16 cellular contexts compared by ENCODE assay signal in the genomic region with DNA sequence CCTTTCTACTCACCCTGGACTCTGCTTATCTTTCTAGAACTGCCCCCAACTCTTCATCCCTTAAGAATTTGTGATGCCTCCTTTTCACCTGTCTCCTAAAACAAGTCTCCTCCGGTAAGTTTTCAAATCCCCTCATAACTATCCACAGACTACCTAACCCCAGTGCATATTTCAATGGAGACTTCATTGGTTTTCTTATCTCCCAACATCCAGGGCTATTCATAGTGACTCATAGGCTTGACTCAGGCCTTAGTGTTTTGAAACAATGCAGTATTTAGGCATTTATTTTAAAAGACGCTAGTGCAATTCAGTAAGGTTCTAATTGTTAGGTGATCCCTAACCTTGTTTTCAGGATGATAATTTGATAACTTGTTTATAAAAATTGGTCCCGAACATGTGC.
A peak's percentile ranks its signal among the peaks of the same experiment; 100 is the strongest.
DNase-seq lines count a peak whose midpoint lies in the region; ATAC-seq and TF ChIP-seq lines count a peak whose summit lies in the region.
"Had no signal": no experiment of that assay in that cellular context is flagged by ENCODE, and none has a peak within 500 bp of the region (broad histone marks: within the 10 kb centered on the region; RNA-seq: fewer than 3 reads in every experiment).

No MANE protein-coding gene starts in this region.

- peak; percentile 83 for ATAC-seq in SK-N-SH treated with all-trans-retinoic acid at 6 μM for 48 hours
- no peak for ATAC-seq in HG03565 (IDR thresholded peaks at IDR 0.05; ENCODE audit: unreplicated experiment)
- ATAC-seq: effector memory CD8-positive, alpha-beta T cell; lower lobe of right lung had no signal

- no peaks in the 10 kb centered on the region for H4K20me1 ChIP-seq in fibroblast of lung (ENCODE audit: control insufficient read depth, extremely low read depth, insufficient read depth, low read length)
- H4K20me1 ChIP-seq in smooth muscle cell (ENCODE audit: low read depth), result no peaks in the 10 kb centered on the region

- H3K4me1 Mint-ChIP-seq in HFFc6 (ENCODE audit: low read depth), result 0 out of 2 replicates have a peak, but pooled peaks cover 5% of the 10 kb centered on the region
- H3K4me1 Mint-ChIP-seq: CD4-positive, alpha-beta memory T cell; H9; neural crest cell had no signal

- H3K9me3 Mint-ChIP-seq in HFFc6, result peaks cover 19% of the 10 kb centered on the region
- H3K9me3 Mint-ChIP-seq: H9, neural crest cell had no signal

- no peaks in the 10 kb centered on the region for H3K27me3 Mint-ChIP-seq in HFFc6 (ENCODE audit: insufficient read depth)
- H3K27me3 Mint-ChIP-seq: CD4-positive, alpha-beta memory T cell; effector memory CD8-positive, alpha-beta T cell had no signal

- H3K36me3 ChIP-seq in fibroblast of lung (ENCODE audit: control insufficient read depth, insufficient read depth, low read length) (no peaks in the 10 kb centered on the region), smooth muscle cell (ENCODE audit: low read depth) (no peaks in the 10 kb centered on the region)
- H3K36me3 ChIP-seq: ascending aorta, lower lobe of right lung had no signal

- H3K27ac ChIP-seq in fibroblast of lung (ENCODE audit: insufficient read depth, low read length), result no peak overlapping the region
- H3K27ac ChIP-seq in smooth muscle cell (ENCODE audit: low read depth), result peak overlapping the region; percentile 61
- H3K27ac ChIP-seq: ascending aorta, lower lobe of right lung had no signal

- H3K36me3 Mint-ChIP-seq in HFFc6 (ENCODE audit: low read depth), result no peaks in the 10 kb centered on the region
- H3K36me3 Mint-ChIP-seq: CD4-positive, alpha-beta memory T cell had no signal

- H3K4me3 ChIP-seq in fibroblast of lung (replicated peaks in 1 of 4; ENCODE audit: control extremely low read depth in 1 of 4, insufficient read depth in 1 of 4, low read depth in 3 of 4, low read length in 4 of 4) (no peak overlapping the region), smooth muscle cell (no peak overlapping the region)
- H3K4me3 ChIP-seq: ascending aorta, lower lobe of right lung had no signal

- peak; percentile 18 for DNase-seq in HFFc6
- DNase-seq in fibroblast of lung (ENCODE audit: low read depth in 2 of 2), result peak; percentile 49 to 90
- no peak for DNase-seq in smooth muscle cell (lab: John Stamatoyannopoulos, UW; ENCODE audit: unreplicated experiment)
- DNase-seq in putamen (ENCODE audit: low spot score), result no peak
- no peak for DNase-seq in C1 segment of cervical spinal cord (lab: John Stamatoyannopoulos, UW)
- DNase-seq: activated CD4-positive, alpha-beta T cell treated with anti-CD3 and anti-CD28 coated beads, Interleukin-2, amount 50 U/mL, for 1 hour; CD4-positive, alpha-beta memory T cell; effector memory CD8-positive, alpha-beta T cell; H9; lower lobe of right lung; NCI-H345 had no signal

- 30% methylated on average over 3 of the region's 3 CpGs for WGBS in smooth muscle cell (ENCODE audit: low lambda C conversion rate)

- TF ChIP-seq CTCF in HFFc6 (IDR thresholded peaks at IDR 0.05) (no peak), fibroblast of lung (conservative IDR thresholded peaks at IDR 0.05 in 1 of 2, IDR thresholded peaks at IDR 0.05 in 1 of 2; ENCODE audit: low read depth in 1 of 2, low read length in 2 of 2) (no peak), smooth muscle cell (IDR thresholded peaks at IDR 0.05; ENCODE audit: borderline replicate concordance, insufficient read depth, poor library complexity, severe bottlenecking) (no peak)

- no peaks in the 10 kb centered on the region for H3K27me3 ChIP-seq in fibroblast of lung (ENCODE audit: control insufficient read depth, insufficient read depth, low read length)
- H3K27me3 ChIP-seq in smooth muscle cell (ENCODE audit: low read depth), result no peaks in the 10 kb centered on the region
- H3K27me3 ChIP-seq: ascending aorta had no signal

- H2AFZ ChIP-seq in fibroblast of lung (ENCODE audit: low read length), result no peak overlapping the region
- no peak overlapping the region for H2AFZ ChIP-seq in smooth muscle cell (ENCODE audit: low read depth)

- H3K79me2 ChIP-seq in fibroblast of lung (ENCODE audit: control insufficient read depth, insufficient read depth, low read length), result no peaks in the 10 kb centered on the region
- H3K79me2 ChIP-seq in smooth muscle cell (ENCODE audit: low read depth), result no peaks in the 10 kb centered on the region

- H3K4me1 ChIP-seq in fibroblast of lung (ENCODE audit: control insufficient read depth, extremely low read depth, insufficient read depth, low read length) (no peaks in the 10 kb centered on the region), smooth muscle cell (ENCODE audit: low read depth) (no peaks in the 10 kb centered on the region)
- H3K4me1 ChIP-seq: ascending aorta, lower lobe of right lung had no signal

- H3K9me3 ChIP-seq in fibroblast of lung (ENCODE audit: control insufficient read depth, insufficient read depth, low read depth, low read length), result no peaks in the 10 kb centered on the region
- no peaks in the 10 kb centered on the region for H3K9me3 ChIP-seq in smooth muscle cell (replicated peaks; ENCODE audit: low read depth)
- H3K9me3 ChIP-seq: ascending aorta, lower lobe of right lung had no signal

- no peak overlapping the region for H3K27ac Mint-ChIP-seq in HFFc6
- H3K27ac Mint-ChIP-seq: CD4-positive, alpha-beta memory T cell; effector memory CD8-positive, alpha-beta T cell; H9; T-helper 1 cell treated with Interleukin-12 subunit alpha and Interleukin-12 subunit beta and Interleukin-4 antibody, amounts not matched to agents 30 μg/mL and 1 μg/mL, for 36 hours had no signal

- no peak overlapping the region for H3K4me3 Mint-ChIP-seq in HFFc6
- H3K4me3 Mint-ChIP-seq: CD4-positive, alpha-beta memory T cell; effector memory CD8-positive, alpha-beta T cell; H9; neural crest cell; T-helper 1 cell treated with Interleukin-12 subunit alpha and Interleukin-12 subunit beta and Interleukin-4 antibody, amounts not matched to agents 30 μg/mL and 1 μg/mL, for 36 hours had no signal

- no peaks in the 10 kb centered on the region for H3F3A ChIP-seq in smooth muscle cell (ENCODE audit: low read depth)

- no peak overlapping the region for H3K4me2 ChIP-seq in fibroblast of lung (ENCODE audit: extremely low read depth, insufficient read depth, low read length)
- peak overlapping the region; percentile 46 for H3K4me2 ChIP-seq in smooth muscle cell

- H3K9ac ChIP-seq in fibroblast of lung (ENCODE audit: insufficient read depth, low read length), result no peak overlapping the region
- H3K9ac ChIP-seq in smooth muscle cell (ENCODE audit: low read depth), result no peak overlapping the region

TF ChIP-seq in SK-N-SH treated with all-trans-retinoic acid at 6 μM for 48 hours, 23 proteins besides CTCF, POLR2A, EP300 and RAD21:
- no peak for TF ChIP-seq PPARA (CRISPR knock-in tag; IDR thresholded peaks at IDR 0.05; ENCODE audit: borderline replicate concordance)
- TF ChIP-seq ISL1 (CRISPR knock-in tag; IDR thresholded peaks at IDR 0.05), result 0 out of 2 replicates have a peak, but pooled peaks have one; percentile 15
- no peak for TF ChIP-seq ZFP3 (CRISPR knock-in tag; IDR thresholded peaks at IDR 0.05)
- no peak for TF ChIP-seq ZNF70 (CRISPR knock-in tag; IDR thresholded peaks at IDR 0.05)
- TF ChIP-seq PATZ1 (CRISPR knock-in tag; IDR thresholded peaks at IDR 0.05; ENCODE audit: borderline replicate concordance), result no peak
- TF ChIP-seq BACH2 (CRISPR knock-in tag; IDR thresholded peaks at IDR 0.05; ENCODE audit: borderline replicate concordance), result no peak
- no peak for TF ChIP-seq TOX (CRISPR knock-in tag; IDR thresholded peaks at IDR 0.05; ENCODE audit: borderline replicate concordance)
- no peak for TF ChIP-seq POU6F1 (CRISPR knock-in tag; IDR thresholded peaks at IDR 0.05; ENCODE audit: borderline replicate concordance, low read depth)
- TF ChIP-seq SNAI2 (CRISPR knock-in tag; IDR thresholded peaks at IDR 0.05), result no peak; the same call in 1 of the 2 replicates

Comparison
In these comparisons a context has a peak if more than half of its experiments do, and no peak if none do; other contexts are left out.
1. DNase-seq: peak in HFFc6 (single experiment) and fibroblast of lung (2 of 2); none in smooth muscle cell (single experiment), putamen (single experiment) and C1 segment of cervical spinal cord (0 of 14).